In the genomic region with DNA sequence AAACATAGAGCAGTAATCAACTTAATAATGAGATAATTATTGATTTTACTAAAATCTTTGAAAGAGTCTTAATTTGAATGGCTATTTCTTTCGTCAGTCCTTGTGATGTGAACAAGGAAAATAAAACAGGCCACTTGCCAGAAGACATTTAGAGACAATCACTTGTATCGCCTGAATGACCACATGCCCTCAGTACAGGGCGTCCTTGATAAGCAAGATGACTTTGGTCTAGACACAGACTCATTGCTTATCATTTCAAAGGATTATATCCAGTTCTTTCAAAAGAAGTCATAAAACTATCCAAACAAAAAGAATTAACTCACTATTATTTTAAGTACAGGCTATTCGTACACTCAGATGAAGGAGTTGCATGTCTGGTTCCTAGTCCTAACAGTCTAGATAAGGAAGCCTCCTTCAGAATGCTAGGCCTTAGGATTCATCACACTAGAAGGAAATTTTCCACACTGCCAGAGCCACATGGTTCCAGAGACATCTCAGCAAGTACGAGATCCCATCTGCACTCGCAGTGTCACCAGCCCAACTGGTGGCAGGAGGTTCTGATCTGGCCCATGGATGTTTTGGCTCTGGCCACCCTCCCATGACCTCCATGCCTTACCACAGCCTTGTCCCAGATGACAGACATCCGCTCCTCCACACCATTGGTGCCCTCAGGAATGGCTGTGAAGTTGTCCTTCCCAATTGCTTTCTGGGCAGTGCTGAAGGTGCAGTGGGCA, we compare ENCODE assay signal across 18 cellular contexts.
DNase-seq lines count a peak whose midpoint lies in the region; ATAC-seq, FAIRE-seq and TF ChIP-seq lines count a peak whose summit lies in the region.
"Had no signal": no experiment of that assay in that cellular context is flagged by ENCODE, and none has a peak within 500 bp of the region (broad histone marks: within the 10 kb centered on the region; RNA-seq: fewer than 3 reads in every experiment).

No MANE protein-coding gene starts in this region.

- BruUV-seq in endothelial cell of umbilical vein (replicated peaks; lab: Mats Ljungman, UMichigan), result no TSS peak

- TF ChIP-seq CTCF in adrenal gland (IDR thresholded peaks at IDR 0.05) (no peak), endothelial cell of umbilical vein (IDR thresholded peaks at IDR 0.05; ENCODE audit: extremely low read depth in 1 of 2, insufficient read depth in 1 of 2, low read depth in 1 of 2, low read length in 2 of 2) (no peak), psoas muscle (IDR thresholded peaks at IDR 0.05) (no peak)

- no peaks in the 10 kb centered on the region for H3K9me1 ChIP-seq in endothelial cell of umbilical vein (replicated peaks; ENCODE audit: control insufficient read depth, extremely low read depth, insufficient read depth, low read length)

- no peak for TF ChIP-seq POLR2A in adrenal gland (IDR thresholded peaks at IDR 0.05)
- TF ChIP-seq POLR2A in endothelial cell of umbilical vein (IDR thresholded peaks at IDR 0.05; ENCODE audit: low read depth, low read length), result no peak

- no peak overlapping the region for H2AFZ ChIP-seq in GM23248
- H2AFZ ChIP-seq in endothelial cell of umbilical vein (ENCODE audit: low read depth, low read length), result no peak overlapping the region

- H3K27ac ChIP-seq in GM23248 (peak overlapping the region; percentile 29; the same call in 1 of the 2 replicates), adrenal gland (peak overlapping the region in 3 of 5 donors; percentile 29 to 50 (median 42)), endothelial cell of umbilical vein (ENCODE audit: insufficient read depth, low read depth, low read length) (peak overlapping the region; percentile 9), psoas muscle (no peak overlapping the region)
- H3K27ac ChIP-seq: HL-60, Peyer's patch had no signal

- DNase-seq in GM23248 (no peak), adrenal gland (peak in 1 of 7 donors; percentile 38), endothelial cell of umbilical vein (ENCODE audit: low read depth, low spot score) (no peak), non-pigmented ciliary epithelial cell (ENCODE audit: low read depth) (peak; percentile 24), psoas muscle (no peak), AG20443 (ENCODE audit: low spot score) (no peak)
- DNase-seq in activated T-cell treated with anti-CD3 and anti-CD28 coated beads, Interleukin-2, amount 50 U/mL, for 1 hour, result no peak
- DNase-seq: KG1, NCI-H1105 treated with DMSO at 0.1 percent for 48 hours, NCI-H187, NCI-H82, Peyer's patch, Right ventricle myocardium superior had no signal

- H3K4me1 ChIP-seq in GM23248 (ENCODE audit: insufficient read depth), result peaks cover 30% of the 10 kb centered on the region
- peaks cover 26 to 29% of the 10 kb centered on the region in 2 donors for H3K4me1 ChIP-seq in adrenal gland (replicated peaks in 1 of 2)
- H3K4me1 ChIP-seq in endothelial cell of umbilical vein (ENCODE audit: control insufficient read depth, extremely low read depth, insufficient read depth, low read length), result peaks cover 23% of the 10 kb centered on the region
- H3K4me1 ChIP-seq in psoas muscle, result peaks cover 16% of the 10 kb centered on the region

- in situ Hi-C loops in GM23248 (cut with MboI), result no loop called here

- H3K9me3 ChIP-seq in GM23248 (ENCODE audit: low read depth) (no peaks in the 10 kb centered on the region), adrenal gland (replicated peaks in 1 of 3) (no peaks in the 10 kb centered on the region), endothelial cell of umbilical vein (replicated peaks; ENCODE audit: control insufficient read depth, insufficient read depth, low read length) (no peaks in the 10 kb centered on the region), psoas muscle (no peaks in the 10 kb centered on the region)
- H3K9me3 ChIP-seq: Peyer's patch had no signal

- WGBS in GM23248 (ENCODE audit: low coverage in 1 of 2, low lambda C conversion rate in 2 of 2, missing lambda C conversion rate in 2 of 2), 2 experiments, result 97 to 98% methylated on average over 7 of the region's 7 CpGs
- WGBS in adrenal gland, 4 donors, result 66 to 72% (median 68%) methylated on average over 6 to 7 of the region's 7 CpGs
- 87 to 98% (median 94%) methylated on average over 7 of the region's 7 CpGs for WGBS in psoas muscle, 3 donors

- H3F3A ChIP-seq in GM23248 (ENCODE audit: insufficient read depth), result peaks cover 32% of the 10 kb centered on the region

- ATAC-seq in HG02759 (IDR thresholded peaks at IDR 0.05; ENCODE audit: unreplicated experiment) (no peak), psoas muscle (no peak)
- ATAC-seq: GM12878 had no signal

- intact Hi-C loops in adrenal gland (cut with DNase I), result no loop called here
- intact Hi-C loops in endothelial cell of umbilical vein (cut with micrococcal nuclease), result no loop called here
- intact Hi-C loops in psoas muscle (cut with DNase I), result no loop called here

- H3K4me2 ChIP-seq in GM23248 (ENCODE audit: unreplicated experiment) (no peak overlapping the region), endothelial cell of umbilical vein (ENCODE audit: insufficient read depth, low read length) (no peak overlapping the region)

- dilution Hi-C loops in endothelial cell of umbilical vein (cut with MboI; ENCODE audit: extremely low pct_ligation_motif_present, low sequenced_read_pairs), result no loop called here

- H3K9me2 ChIP-seq in GM23248 (ENCODE audit: insufficient read depth), result no peaks in the 10 kb centered on the region

- H3K79me2 ChIP-seq in GM23248 (ENCODE audit: insufficient read depth), result no peaks in the 10 kb centered on the region
- H3K79me2 ChIP-seq in endothelial cell of umbilical vein (ENCODE audit: control insufficient read depth, insufficient read depth, low read length), result no peaks in the 10 kb centered on the region

- POLR2A ChIA-PET in endothelial cell of umbilical vein (lab: Charles Lee), result no interaction called here

- no peak overlapping the region for H3K4me3 ChIP-seq in GM23248
- H3K4me3 ChIP-seq in adrenal gland, result no peak overlapping the region
- H3K4me3 ChIP-seq in endothelial cell of umbilical vein (replicated peaks in 1 of 3; ENCODE audit: insufficient read depth in 1 of 3, low read depth in 1 of 3, low read length in 3 of 3), result no peak overlapping the region
- no peak overlapping the region for H3K4me3 ChIP-seq in psoas muscle
- H3K4me3 ChIP-seq: GM12878, Peyer's patch had no signal

- H3K27me3 ChIP-seq in GM23248 (replicated peaks; ENCODE audit: insufficient read depth) (no peaks in the 10 kb centered on the region), adrenal gland (no peaks in the 10 kb centered on the region), endothelial cell of umbilical vein (ENCODE audit: control insufficient read depth in 2 of 2, insufficient read depth in 2 of 2, low read length in 2 of 2) (no peaks in the 10 kb centered on the region), psoas muscle (ENCODE audit: insufficient read depth in 3 of 3, low read length in 2 of 3) (no peaks in the 10 kb centered on the region)
- H3K27me3 ChIP-seq: Peyer's patch had no signal

- H3K36me3 ChIP-seq in GM23248 (ENCODE audit: low read depth) (peaks cover 3% of the 10 kb centered on the region; the same call in 1 of the 2 replicates), adrenal gland (replicated peaks in 1 of 2) (no peaks in the 10 kb centered on the region), endothelial cell of umbilical vein (ENCODE audit: control insufficient read depth in 2 of 2, extremely low read depth in 1 of 2, insufficient read depth in 2 of 2, low read length in 2 of 2) (peaks cover 17 to 28% of the 10 kb centered on the region in 2 experiments), psoas muscle (ENCODE audit: insufficient read depth in 1 of 2, low read depth in 1 of 2) (peaks cover 0 to 54% of the 10 kb centered on the region in 2 donors)

- H4K20me1 ChIP-seq in GM23248 (ENCODE audit: insufficient read depth), result no peaks in the 10 kb centered on the region
- no peaks in the 10 kb centered on the region for H4K20me1 ChIP-seq in endothelial cell of umbilical vein (replicated peaks; ENCODE audit: control insufficient read depth, extremely low read depth, insufficient read depth, low read length)

- no peak for FAIRE-seq in endothelial cell of umbilical vein (lab: Jason Lieb, UNC)
- FAIRE-seq: A204.1, GM12878, GM18507 had no signal

- CTCF ChIA-PET in endothelial cell of umbilical vein (lab: Charles Lee), result interaction anchor here (1.9 kb wide), 1 partner anchor 8 kb away, joined by 10 read pairs; no protein-coding TSS in a partner anchor

- H3K9ac ChIP-seq in GM23248 (no peak overlapping the region), endothelial cell of umbilical vein (replicated peaks; ENCODE audit: extremely low read depth, insufficient read depth, low read length) (no peak overlapping the region)

TF ChIP-seq in endothelial cell of umbilical vein, 7 proteins besides CTCF, POLR2A, EP300 and RAD21:
- TF ChIP-seq MYC (IDR thresholded peaks at IDR 0.05; ENCODE audit: low read depth, low read length) (no peak), GATA2 (IDR thresholded peaks at IDR 0.05; ENCODE audit: insufficient read depth, insufficient read length, low read depth, low read length) (no peak), JUN (IDR thresholded peaks at IDR 0.05; ENCODE audit: borderline replicate concordance, insufficient read depth, insufficient read length, low read depth) (no peak), EZH2 (IDR thresholded peaks at IDR 0.05; ENCODE audit: borderline replicate concordance, low read depth, low read length, severe bottlenecking) (no peak), POLR2AphosphoS5 (IDR thresholded peaks at IDR 0.05; ENCODE audit: insufficient read depth, low read depth, low read length) (no peak), MAX (IDR thresholded peaks at IDR 0.05; ENCODE audit: insufficient read depth, insufficient read length) (no peak), FOS (IDR thresholded peaks at IDR 0.05; ENCODE audit: borderline replicate concordance, insufficient read depth, low read length) (no peak)
